Comparison of ENCODE assay signal across 17 cellular contexts in genomic region chr7:43652364-43652763, GRCh38.
A peak's percentile ranks its signal among the peaks of the same experiment; 100 is the strongest.
DNase-seq lines count a peak whose midpoint lies in the region; ATAC-seq and TF ChIP-seq lines count a peak whose summit lies in the region.
"Had no signal": no experiment of that assay in that cellular context is flagged by ENCODE, and none has a peak within 500 bp of the region (broad histone marks: within the 10 kb centered on the region; RNA-seq: fewer than 3 reads in every experiment).

No MANE protein-coding gene starts in this region.

- no peak for ATAC-seq in activated naive CD4-positive, alpha-beta T cell treated with anti-CD3 and anti-CD28 coated beads, Interleukin-2, amount 50 U/mL, for 72 hours
- no peak for ATAC-seq in WTC11
- ATAC-seq in memory B cell (ENCODE audit: low read depth), result no peak
- ATAC-seq in GM21529 (IDR thresholded peaks at IDR 0.05; ENCODE audit: unreplicated experiment), result no peak
- no peak for ATAC-seq in lower lobe of right lung
- ATAC-seq: left lung had no signal

- POLR2A ChIA-PET in WTC11 (lab: Charles Lee), result no interaction called here

- peaks cover 83% of the 10 kb centered on the region for H3K4me1 Mint-ChIP-seq in activated naive CD4-positive, alpha-beta T cell treated with anti-CD3 and anti-CD28 coated beads for 36 hours (ENCODE audit: low read depth)
- H3K4me1 Mint-ChIP-seq in WTC11 (peaks cover 70% of the 10 kb centered on the region), memory B cell (peaks cover 44% of the 10 kb centered on the region)

- H3K27me3 ChIP-seq in transverse colon (no peaks in the 10 kb centered on the region), lower lobe of right lung (ENCODE audit: low read depth) (no peaks in the 10 kb centered on the region)
- H3K27me3 ChIP-seq: adrenal gland, left lung, testis had no signal

- H3K27ac Mint-ChIP-seq in activated naive CD4-positive, alpha-beta T cell treated with anti-CD3 and anti-CD28 coated beads for 36 hours, result peak overlapping the region; percentile 98
- H3K27ac Mint-ChIP-seq in activated naive CD4-positive, alpha-beta T cell treated with anti-CD3 and anti-CD28 coated beads, Interleukin-2, amount 50 U/mL, for 72 hours, result peak overlapping the region in 1 of 2 donors; percentile 88
- H3K27ac Mint-ChIP-seq in WTC11, result peak overlapping the region; percentile 75
- H3K27ac Mint-ChIP-seq in memory B cell, result peak overlapping the region; percentile 90

- CTCF ChIA-PET in activated naive CD4-positive, alpha-beta T cell treated with anti-CD3 and anti-CD28 coated beads for 36 hours (lab: Charles Lee), result interaction anchor here (0.6 to 10.7 kb wide), 5 partner anchors 11 to 66 kb away, joined by 3 to 172 read pairs (median 4); partner anchors contain the start of gene STK17A
- CTCF ChIA-PET in WTC11 (lab: Charles Lee), result interaction anchor here (0.7 kb wide), 1 partner anchor 70 kb away, joined by 4 read pairs; the partner anchor contains the start of gene STK17A

- H3K36me3 ChIP-seq in transverse colon (no peaks in the 10 kb centered on the region), lower lobe of right lung (no peaks in the 10 kb centered on the region)
- H3K36me3 ChIP-seq: adrenal gland, left lung had no signal

- no peak overlapping the region for H3K4me3 Mint-ChIP-seq in activated naive CD4-positive, alpha-beta T cell treated with anti-CD3 and anti-CD28 coated beads for 36 hours
- H3K4me3 Mint-ChIP-seq in WTC11 (no peak overlapping the region), memory B cell (peak overlapping the region; percentile 18)

- no peaks in the 10 kb centered on the region for H3K27me3 Mint-ChIP-seq in activated naive CD4-positive, alpha-beta T cell treated with anti-CD3 and anti-CD28 coated beads for 36 hours (ENCODE audit: low read depth)
- no peaks in the 10 kb centered on the region for H3K27me3 Mint-ChIP-seq in WTC11 (ENCODE audit: low read depth)
- H3K27me3 Mint-ChIP-seq in memory B cell, result no peaks in the 10 kb centered on the region

- peaks cover 21% of the 10 kb centered on the region for H3K36me3 Mint-ChIP-seq in activated naive CD4-positive, alpha-beta T cell treated with anti-CD3 and anti-CD28 coated beads for 36 hours (ENCODE audit: low read depth)
- H3K36me3 Mint-ChIP-seq in activated naive CD4-positive, alpha-beta T cell treated with anti-CD3 and anti-CD28 coated beads, Interleukin-2, amount 50 U/mL, for 72 hours, result peaks cover 15 to 38% of the 10 kb centered on the region in 2 donors
- peaks cover 8% of the 10 kb centered on the region for H3K36me3 Mint-ChIP-seq in WTC11
- peaks cover 17% of the 10 kb centered on the region for H3K36me3 Mint-ChIP-seq in memory B cell

- peaks cover 21 to 60% (median 37%) of the 10 kb centered on the region in 4 donors for H3K4me1 ChIP-seq in transverse colon
- peaks cover 47% of the 10 kb centered on the region for H3K4me1 ChIP-seq in lower lobe of right lung
- H3K4me1 ChIP-seq: parathyroid adenoma had no signal

- H3K27ac ChIP-seq in transverse colon (peak overlapping the region; percentile 85 to 93 (median 90)), lower lobe of right lung (no peak overlapping the region)
- H3K27ac ChIP-seq: adrenal gland, parathyroid adenoma, testis had no signal

- no peak for TF ChIP-seq EP300 in transverse colon (IDR thresholded peaks at IDR 0.05; ENCODE audit: low read depth)

- in situ Hi-C loops in transverse colon (cut with MboI; ENCODE audit: low pct_ligation_motif_present in 1 of 4, low pct_unique_long_range_greater_than_20kb in 1 of 4, low sequenced_read_pairs in 3 of 4), result no loop called here

- TF ChIP-seq CTCF in WTC11 (IDR thresholded peaks at IDR 0.05) (no peak), transverse colon (IDR thresholded peaks at IDR 0.05) (no peak), lower lobe of right lung (IDR thresholded peaks at IDR 0.05) (no peak)

- H3K4me3 ChIP-seq in transverse colon (no peak overlapping the region), lower lobe of right lung (no peak overlapping the region)
- H3K4me3 ChIP-seq: adrenal gland, left lung, testis had no signal

- no peaks in the 10 kb centered on the region for H3K9me3 Mint-ChIP-seq in activated naive CD4-positive, alpha-beta T cell treated with anti-CD3 and anti-CD28 coated beads for 36 hours
- peaks cover 0 to 4% of the 10 kb centered on the region in 2 donors for H3K9me3 Mint-ChIP-seq in activated naive CD4-positive, alpha-beta T cell treated with anti-CD3 and anti-CD28 coated beads, Interleukin-2, amount 50 U/mL, for 72 hours
- no peaks in the 10 kb centered on the region for H3K9me3 Mint-ChIP-seq in WTC11
- H3K9me3 Mint-ChIP-seq in memory B cell, result peaks cover 6% of the 10 kb centered on the region

- TF ChIP-seq POLR2A in transverse colon (IDR thresholded peaks at IDR 0.05), result no peak

- no peak for DNase-seq in activated naive CD4-positive, alpha-beta T cell treated with anti-CD3 and anti-CD28 coated beads for 36 hours
- no peak for DNase-seq in activated naive CD4-positive, alpha-beta T cell treated with anti-CD3 and anti-CD28 coated beads, Interleukin-2, amount 50 U/mL, for 72 hours (ENCODE audit: low spot score in 2 of 2)
- DNase-seq in WTC11 (ENCODE audit: low spot score) (no peak), memory B cell (ENCODE audit: low spot score in 2 of 2) (no peak), transverse colon (no peak), hypothalamus (lab: John Stamatoyannopoulos, UW) (no peak), lower lobe of right lung (no peak)
- DNase-seq: activated CD4-positive, CD25-positive, alpha-beta regulatory T cell treated with anti-CD3 and anti-CD28 coated beads, Interleukin-2, amount 50 U/mL, for 72 hours; adrenal gland; effector CD8-positive, alpha-beta T cell; glutamatergic neuron; left lung; MV-4-11; SHP77; testis had no signal

- intact Hi-C loops in activated naive CD4-positive, alpha-beta T cell treated with anti-CD3 and anti-CD28 coated beads for 36 hours (cut with micrococcal nuclease), result loop anchor here (1.0 kb wide), 1 partner anchor 48 kb away; no protein-coding TSS in a partner anchor
- intact Hi-C loops in transverse colon (cut with DNase I; ENCODE audit: low total_unique reads), result no loop called here
- intact Hi-C loops in lower lobe of right lung (cut with DNase I), result no loop called here

- H3K9me3 ChIP-seq in transverse colon (no peaks in the 10 kb centered on the region), lower lobe of right lung (no peaks in the 10 kb centered on the region)
- H3K9me3 ChIP-seq: adrenal gland, left lung, testis had no signal

TF ChIP-seq in WTC11, 78 proteins besides CTCF, POLR2A, EP300 and RAD21:
- TF ChIP-seq NR1H2 (CRISPR knock-in tag; IDR thresholded peaks at IDR 0.05), result no peak
- no peak for TF ChIP-seq KAT7 (CRISPR knock-in tag; IDR thresholded peaks at IDR 0.05; ENCODE audit: borderline replicate concordance)
- TF ChIP-seq EMX1 (CRISPR knock-in tag; IDR thresholded peaks at IDR 0.05), result no peak
- no peak for TF ChIP-seq JAZF1 (CRISPR knock-in tag; IDR thresholded peaks at IDR 0.05)
- TF ChIP-seq, protein P1, sequence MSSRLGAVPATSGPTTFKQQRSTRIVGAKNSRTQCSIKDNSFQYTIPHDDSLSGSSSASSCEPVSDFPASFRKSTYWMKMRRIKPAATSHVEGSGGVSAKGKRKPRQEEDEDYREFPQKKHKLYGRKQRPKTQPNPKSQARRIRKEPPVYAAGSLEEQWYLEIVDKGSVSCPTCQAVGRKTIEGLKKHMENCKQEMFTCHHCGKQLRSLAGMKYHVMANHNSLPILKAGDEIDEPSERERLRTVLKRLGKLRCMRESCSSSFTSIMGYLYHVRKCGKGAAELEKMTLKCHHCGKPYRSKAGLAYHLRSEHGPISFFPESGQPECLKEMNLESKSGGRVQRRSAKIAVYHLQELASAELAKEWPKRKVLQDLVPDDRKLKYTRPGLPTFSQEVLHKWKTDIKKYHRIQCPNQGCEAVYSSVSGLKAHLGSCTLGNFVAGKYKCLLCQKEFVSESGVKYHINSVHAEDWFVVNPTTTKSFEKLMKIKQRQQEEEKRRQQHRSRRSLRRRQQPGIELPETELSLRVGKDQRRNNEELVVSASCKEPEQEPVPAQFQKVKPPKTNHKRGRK (CRISPR knock-in tag; IDR thresholded peaks at IDR 0.05; ENCODE audit: borderline replicate concordance), result no peak
- TF ChIP-seq NFE2L1 (CRISPR knock-in tag; IDR thresholded peaks at IDR 0.05), result no peak
- no peak for TF ChIP-seq ELF4 (CRISPR knock-in tag; IDR thresholded peaks at IDR 0.05; ENCODE audit: low read depth)
- no peak for TF ChIP-seq ZNF416 (CRISPR knock-in tag; IDR thresholded peaks at IDR 0.05)
